ENCODE assay signal across 1 cellular context in the genomic region with DNA sequence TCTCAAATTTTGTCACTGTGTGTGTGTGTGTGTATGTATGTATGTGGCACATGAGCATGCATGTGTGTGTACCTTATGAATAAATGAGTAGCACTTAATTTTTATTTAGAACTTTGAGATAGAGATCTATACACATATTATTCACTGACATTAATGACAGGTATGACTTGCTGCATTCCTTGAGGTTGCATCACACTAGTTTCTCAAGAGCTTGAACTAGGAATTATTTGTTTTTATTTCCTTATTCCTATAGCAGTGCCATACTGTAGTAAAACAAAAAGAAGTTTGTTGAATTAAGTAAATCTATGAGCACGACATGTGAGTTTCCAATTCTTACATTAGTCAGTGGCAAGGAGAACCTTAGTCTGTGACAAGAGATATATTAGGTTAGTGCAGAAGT.
A peak's percentile ranks its signal among the peaks of the same experiment; 100 is the strongest.
TF ChIP-seq lines count a peak whose summit lies in the region.

No MANE protein-coding gene starts in this region.

TF ChIP-seq in HepG2, 621 proteins besides CTCF, POLR2A, EP300 and RAD21 (continued from another document):
- TF ChIP-seq, protein P1, sequence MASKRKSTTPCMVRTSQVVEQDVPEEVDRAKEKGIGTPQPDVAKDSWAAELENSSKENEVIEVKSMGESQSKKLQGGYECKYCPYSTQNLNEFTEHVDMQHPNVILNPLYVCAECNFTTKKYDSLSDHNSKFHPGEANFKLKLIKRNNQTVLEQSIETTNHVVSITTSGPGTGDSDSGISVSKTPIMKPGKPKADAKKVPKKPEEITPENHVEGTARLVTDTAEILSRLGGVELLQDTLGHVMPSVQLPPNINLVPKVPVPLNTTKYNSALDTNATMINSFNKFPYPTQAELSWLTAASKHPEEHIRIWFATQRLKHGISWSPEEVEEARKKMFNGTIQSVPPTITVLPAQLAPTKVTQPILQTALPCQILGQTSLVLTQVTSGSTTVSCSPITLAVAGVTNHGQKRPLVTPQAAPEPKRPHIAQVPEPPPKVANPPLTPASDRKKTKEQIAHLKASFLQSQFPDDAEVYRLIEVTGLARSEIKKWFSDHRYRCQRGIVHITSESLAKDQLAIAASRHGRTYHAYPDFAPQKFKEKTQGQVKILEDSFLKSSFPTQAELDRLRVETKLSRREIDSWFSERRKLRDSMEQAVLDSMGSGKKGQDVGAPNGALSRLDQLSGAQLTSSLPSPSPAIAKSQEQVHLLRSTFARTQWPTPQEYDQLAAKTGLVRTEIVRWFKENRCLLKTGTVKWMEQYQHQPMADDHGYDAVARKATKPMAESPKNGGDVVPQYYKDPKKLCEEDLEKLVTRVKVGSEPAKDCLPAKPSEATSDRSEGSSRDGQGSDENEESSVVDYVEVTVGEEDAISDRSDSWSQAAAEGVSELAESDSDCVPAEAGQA (IDR thresholded peaks at IDR 0.05; ENCODE audit: low read depth): no peak
- TF ChIP-seq, protein P1 (CRISPR knock-in tag; IDR thresholded peaks at IDR 0.05; ENCODE audit: borderline replicate concordance): no peak
- TF ChIP-seq ESRRA (CRISPR knock-in tag; IDR thresholded peaks at IDR 0.05; ENCODE audit: low read depth) (no peak), TARDBP (CRISPR knock-in tag; IDR thresholded peaks at IDR 0.05) (no peak), CHD4 (IDR thresholded peaks at IDR 0.05; ENCODE audit: borderline replicate concordance, low read length) (no peak), CEBPG (CRISPR knock-in tag; IDR thresholded peaks at IDR 0.05) (peak; percentile 75), RAD51 (IDR thresholded peaks at IDR 0.05; ENCODE audit: borderline replicate concordance) (no peak), ZNF703 (CRISPR knock-in tag; IDR thresholded peaks at IDR 0.05; ENCODE audit: borderline replicate concordance) (no peak), CREB1 (IDR thresholded peaks at IDR 0.05) (no peak), CREB1 (CRISPR knock-in tag; IDR thresholded peaks at IDR 0.05) (peak; percentile 42; the same call in 1 of the 2 replicates), MED13 (CRISPR knock-in tag; IDR thresholded peaks at IDR 0.05) (no peak), ZNF256 (CRISPR knock-in tag; conservative IDR thresholded peaks at IDR 0.05) (no peak), DNMT3B (CRISPR knock-in tag; conservative IDR thresholded peaks at IDR 0.05) (no peak), ELF3 (CRISPR knock-in tag; IDR thresholded peaks at IDR 0.05) (peak; percentile 60; the same call in 1 of the 2 replicates), MAFK (conservative IDR thresholded peaks at IDR 0.05 in 1 of 2, IDR thresholded peaks at IDR 0.05 in 1 of 2; ENCODE audit: low read length in 2 of 2) (no peak), ZNF34 (CRISPR knock-in tag; IDR thresholded peaks at IDR 0.05; ENCODE audit: borderline replicate concordance) (no peak)
- TF ChIP-seq, protein P2, sequence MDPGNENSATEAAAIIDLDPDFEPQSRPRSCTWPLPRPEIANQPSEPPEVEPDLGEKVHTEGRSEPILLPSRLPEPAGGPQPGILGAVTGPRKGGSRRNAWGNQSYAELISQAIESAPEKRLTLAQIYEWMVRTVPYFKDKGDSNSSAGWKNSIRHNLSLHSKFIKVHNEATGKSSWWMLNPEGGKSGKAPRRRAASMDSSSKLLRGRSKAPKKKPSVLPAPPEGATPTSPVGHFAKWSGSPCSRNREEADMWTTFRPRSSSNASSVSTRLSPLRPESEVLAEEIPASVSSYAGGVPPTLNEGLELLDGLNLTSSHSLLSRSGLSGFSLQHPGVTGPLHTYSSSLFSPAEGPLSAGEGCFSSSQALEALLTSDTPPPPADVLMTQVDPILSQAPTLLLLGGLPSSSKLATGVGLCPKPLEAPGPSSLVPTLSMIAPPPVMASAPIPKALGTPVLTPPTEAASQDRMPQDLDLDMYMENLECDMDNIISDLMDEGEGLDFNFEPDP (CRISPR knock-in tag; conservative IDR thresholded peaks at IDR 0.05): no peak
- TF ChIP-seq, protein P3, sequence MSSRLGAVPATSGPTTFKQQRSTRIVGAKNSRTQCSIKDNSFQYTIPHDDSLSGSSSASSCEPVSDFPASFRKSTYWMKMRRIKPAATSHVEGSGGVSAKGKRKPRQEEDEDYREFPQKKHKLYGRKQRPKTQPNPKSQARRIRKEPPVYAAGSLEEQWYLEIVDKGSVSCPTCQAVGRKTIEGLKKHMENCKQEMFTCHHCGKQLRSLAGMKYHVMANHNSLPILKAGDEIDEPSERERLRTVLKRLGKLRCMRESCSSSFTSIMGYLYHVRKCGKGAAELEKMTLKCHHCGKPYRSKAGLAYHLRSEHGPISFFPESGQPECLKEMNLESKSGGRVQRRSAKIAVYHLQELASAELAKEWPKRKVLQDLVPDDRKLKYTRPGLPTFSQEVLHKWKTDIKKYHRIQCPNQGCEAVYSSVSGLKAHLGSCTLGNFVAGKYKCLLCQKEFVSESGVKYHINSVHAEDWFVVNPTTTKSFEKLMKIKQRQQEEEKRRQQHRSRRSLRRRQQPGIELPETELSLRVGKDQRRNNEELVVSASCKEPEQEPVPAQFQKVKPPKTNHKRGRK (CRISPR knock-in tag; IDR thresholded peaks at IDR 0.05): no peak
- TF ChIP-seq, protein P4, sequence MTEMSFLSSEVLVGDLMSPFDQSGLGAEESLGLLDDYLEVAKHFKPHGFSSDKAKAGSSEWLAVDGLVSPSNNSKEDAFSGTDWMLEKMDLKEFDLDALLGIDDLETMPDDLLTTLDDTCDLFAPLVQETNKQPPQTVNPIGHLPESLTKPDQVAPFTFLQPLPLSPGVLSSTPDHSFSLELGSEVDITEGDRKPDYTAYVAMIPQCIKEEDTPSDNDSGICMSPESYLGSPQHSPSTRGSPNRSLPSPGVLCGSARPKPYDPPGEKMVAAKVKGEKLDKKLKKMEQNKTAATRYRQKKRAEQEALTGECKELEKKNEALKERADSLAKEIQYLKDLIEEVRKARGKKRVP (CRISPR knock-in tag; IDR thresholded peaks at IDR 0.05): peak in 1 of 2 experiments; percentile 46; a peak in 1 of 4 replicates
- TF ChIP-seq, protein P5, sequence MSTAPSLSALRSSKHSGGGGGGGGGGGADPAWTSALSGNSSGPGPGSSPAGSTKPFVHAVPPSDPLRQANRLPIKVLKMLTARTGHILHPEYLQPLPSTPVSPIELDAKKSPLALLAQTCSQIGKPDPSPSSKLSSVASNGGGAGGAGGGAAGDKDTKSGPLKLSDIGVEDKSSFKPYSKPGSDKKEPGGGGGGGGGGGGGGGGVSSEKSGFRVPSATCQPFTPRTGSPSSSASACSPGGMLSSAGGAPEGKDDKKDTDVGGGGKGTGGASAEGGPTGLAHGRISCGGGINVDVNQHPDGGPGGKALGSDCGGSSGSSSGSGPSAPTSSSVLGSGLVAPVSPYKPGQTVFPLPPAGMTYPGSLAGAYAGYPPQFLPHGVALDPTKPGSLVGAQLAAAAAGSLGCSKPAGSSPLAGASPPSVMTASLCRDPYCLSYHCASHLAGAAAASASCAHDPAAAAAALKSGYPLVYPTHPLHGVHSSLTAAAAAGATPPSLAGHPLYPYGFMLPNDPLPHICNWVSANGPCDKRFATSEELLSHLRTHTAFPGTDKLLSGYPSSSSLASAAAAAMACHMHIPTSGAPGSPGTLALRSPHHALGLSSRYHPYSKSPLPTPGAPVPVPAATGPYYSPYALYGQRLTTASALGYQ (CRISPR knock-in tag; IDR thresholded peaks at IDR 0.05): no peak
- TF ChIP-seq, protein P6, sequence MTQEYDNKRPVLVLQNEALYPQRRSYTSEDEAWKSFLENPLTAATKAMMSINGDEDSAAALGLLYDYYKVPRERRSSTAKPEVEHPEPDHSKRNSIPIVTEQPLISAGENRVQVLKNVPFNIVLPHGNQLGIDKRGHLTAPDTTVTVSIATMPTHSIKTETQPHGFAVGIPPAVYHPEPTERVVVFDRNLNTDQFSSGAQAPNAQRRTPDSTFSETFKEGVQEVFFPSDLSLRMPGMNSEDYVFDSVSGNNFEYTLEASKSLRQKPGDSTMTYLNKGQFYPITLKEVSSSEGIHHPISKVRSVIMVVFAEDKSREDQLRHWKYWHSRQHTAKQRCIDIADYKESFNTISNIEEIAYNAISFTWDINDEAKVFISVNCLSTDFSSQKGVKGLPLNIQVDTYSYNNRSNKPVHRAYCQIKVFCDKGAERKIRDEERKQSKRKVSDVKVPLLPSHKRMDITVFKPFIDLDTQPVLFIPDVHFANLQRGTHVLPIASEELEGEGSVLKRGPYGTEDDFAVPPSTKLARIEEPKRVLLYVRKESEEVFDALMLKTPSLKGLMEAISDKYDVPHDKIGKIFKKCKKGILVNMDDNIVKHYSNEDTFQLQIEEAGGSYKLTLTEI (CRISPR knock-in tag; conservative IDR thresholded peaks at IDR 0.05): no peak
